8 cellular contexts compared by ENCODE assay signal in the genomic region with DNA sequence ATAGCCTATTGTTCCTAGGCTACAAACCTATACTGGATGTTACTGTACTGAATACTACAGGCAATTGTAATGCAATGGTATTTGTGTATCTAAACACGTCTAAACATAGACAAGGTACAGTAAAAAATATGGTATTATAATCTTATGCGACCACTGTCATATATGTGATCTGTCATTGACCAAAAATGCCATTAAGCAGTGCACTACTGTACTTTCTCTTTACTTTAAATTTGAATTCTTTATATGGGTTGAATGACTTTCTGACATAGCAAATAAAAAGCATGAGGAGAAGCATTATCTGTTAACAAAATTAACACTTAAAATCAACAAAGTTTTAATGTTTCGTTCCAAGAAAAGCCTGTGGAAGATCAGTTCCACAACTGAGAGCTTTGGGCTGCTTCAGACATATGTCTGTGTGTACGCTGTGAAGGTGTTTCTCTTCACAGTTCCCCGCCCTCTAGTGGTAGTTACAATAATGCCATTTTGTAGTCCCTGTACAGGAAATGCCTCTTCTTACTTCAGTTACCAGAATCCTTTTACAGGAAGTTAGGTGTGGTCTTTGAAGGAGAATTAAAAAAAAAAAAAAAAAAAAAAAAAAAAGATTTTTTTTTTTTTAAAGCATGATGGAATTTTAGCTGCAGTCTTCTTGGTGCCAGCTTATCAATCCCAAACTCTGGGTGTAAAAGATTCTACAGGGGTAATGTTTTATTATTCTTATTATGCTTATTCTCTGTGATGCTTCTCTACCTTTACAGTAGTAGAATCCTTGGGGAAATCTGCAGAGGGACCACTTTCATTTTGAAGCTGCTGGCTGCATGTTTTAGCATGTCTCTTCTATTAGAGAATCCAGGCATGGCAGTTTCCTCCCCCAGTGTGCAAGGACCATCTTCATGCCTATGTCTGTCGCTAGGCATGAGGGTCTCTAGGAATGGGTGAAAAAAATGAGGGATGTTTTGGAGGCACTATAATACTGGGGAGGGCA. TPM values are rescaled to one million over a fixed set of nuclear protein-coding genes. Genes with fewer than 3 reads are reported as not detected.
DNase-seq lines count a peak whose midpoint lies in the region; ATAC-seq and TF ChIP-seq lines count a peak whose summit lies in the region.

No MANE protein-coding gene starts in this region.

- H3K9ac ChIP-seq in GM23248: peak overlapping the region; percentile 58
- no peak overlapping the region for H3K9ac ChIP-seq in IMR-90 (ENCODE audit: low read depth, low read length)
- H3K9ac ChIP-seq in NT2/D1 (ENCODE audit: insufficient read length, low read depth): no peak overlapping the region

- H2BK15ac ChIP-seq in IMR-90 (ENCODE audit: low read depth, low read length): no peak overlapping the region

- no peaks in the 10 kb centered on the region for H3K9me3 ChIP-seq in GM23248 (ENCODE audit: low read depth)
- no peaks in the 10 kb centered on the region for H3K9me3 ChIP-seq in IMR-90 (ENCODE audit: control insufficient read depth, insufficient read depth, low read length)
- H3K9me3 ChIP-seq in NT2/D1 (ENCODE audit: insufficient read depth, low read length): no peaks in the 10 kb centered on the region

- H3K4me1 ChIP-seq in GM23248 (ENCODE audit: insufficient read depth) (peaks cover 6% of the 10 kb centered on the region; the same call in 1 of the 2 replicates), IMR-90 (ENCODE audit: control insufficient read depth, insufficient read depth, low read length) (no peaks in the 10 kb centered on the region), NT2/D1 (ENCODE audit: insufficient read depth, insufficient read length) (no peaks in the 10 kb centered on the region)

- dilution Hi-C loops in IMR-90 (cut with HindIII; ENCODE audit: low sequenced_read_pairs, unreplicated experiment): no loop called here

- TF ChIP-seq RAD21 in IMR-90 (IDR thresholded peaks at IDR 0.05; ENCODE audit: low read length): peak; percentile 47

- H3K56ac ChIP-seq in IMR-90 (ENCODE audit: extremely low read depth, insufficient read depth, low read length): no peak overlapping the region

- H3K9me1 ChIP-seq in IMR-90 (ENCODE audit: insufficient read depth, low read length): no peaks in the 10 kb centered on the region

- no peak overlapping the region; the same call in 1 of the 2 replicates for H3K18ac ChIP-seq in IMR-90 (ENCODE audit: low read depth, low read length)

- H3K23ac ChIP-seq in IMR-90 (ENCODE audit: low read depth, low read length): no peak overlapping the region

- no peak overlapping the region for H3K27ac ChIP-seq in GM23248
- no peak overlapping the region for H3K27ac ChIP-seq in IMR-90 (ENCODE audit: insufficient read depth, low read length)

- H4K20me1 ChIP-seq in GM23248 (ENCODE audit: insufficient read depth) (no peaks in the 10 kb centered on the region), IMR-90 (ENCODE audit: insufficient read depth, low read length) (no peaks in the 10 kb centered on the region)

- in situ Hi-C loops in GM23248 (cut with MboI): no loop called here
- in situ Hi-C loops in IMR-90 (cut with MboI; ENCODE audit: low sequenced_read_pairs): no loop called here
- in situ Hi-C loops in astrocyte of the cerebellum (cut with HindIII; ENCODE audit: low sequenced_read_pairs): no loop called here

- no peaks in the 10 kb centered on the region for H3K9me2 ChIP-seq in GM23248 (ENCODE audit: insufficient read depth)

- no peak overlapping the region for H4K91ac ChIP-seq in IMR-90 (ENCODE audit: insufficient read depth, low read depth, low read length)

- H2AFZ ChIP-seq in GM23248 (peak overlapping the region; percentile 95), IMR-90 (replicated peaks; ENCODE audit: low read length, poor library complexity) (no peak overlapping the region)

- POLR2A ChIA-PET in IMR-90 (lab: Charles Lee; ENCODE audit: unreplicated experiment): no interaction called here

- BruUV-seq in IMR-90 (replicated peaks; lab: Mats Ljungman, UMichigan): no TSS peak

- H2BK5ac ChIP-seq in IMR-90 (ENCODE audit: low read depth, low read length, poor library complexity, severe bottlenecking): no peak overlapping the region

- no peak overlapping the region for H4K8ac ChIP-seq in IMR-90 (ENCODE audit: low read depth in 2 of 2, low read length in 2 of 2)

- H3K14ac ChIP-seq in IMR-90 (replicated peaks; ENCODE audit: low read depth, low read length): no peak overlapping the region

- 4 to 9% methylated on average over 6 of the region's 6 CpGs for WGBS in GM23248 (ENCODE audit: low coverage in 1 of 2, low lambda C conversion rate in 2 of 2, missing lambda C conversion rate in 2 of 2), 2 experiments
- WGBS in IMR-90 (ENCODE audit: extremely low coverage in 2 of 2, insufficient read length in 1 of 2), 2 experiments: no CpG with 5 or more reads among the region's 6 CpGs

- H3K79me2 ChIP-seq in GM23248 (ENCODE audit: insufficient read depth): no peaks in the 10 kb centered on the region

- TF ChIP-seq POLR2A in IMR-90 (IDR thresholded peaks at IDR 0.05; ENCODE audit: low read depth, low read length): no peak

- H3K4ac ChIP-seq in IMR-90 (ENCODE audit: low read depth, low read length): no peak overlapping the region

- H2BK120ac ChIP-seq in IMR-90 (ENCODE audit: low read depth, low read length): no peak overlapping the region

- H3K36me3 ChIP-seq in GM23248 (ENCODE audit: low read depth) (no peaks in the 10 kb centered on the region), IMR-90 (ENCODE audit: control insufficient read depth, insufficient read depth, low read length) (no peaks in the 10 kb centered on the region), NT2/D1 (ENCODE audit: insufficient read depth, insufficient read length, low read length) (no peaks in the 10 kb centered on the region)

- H3K4me2 ChIP-seq in GM23248 (ENCODE audit: unreplicated experiment) (peak overlapping the region; percentile 76), IMR-90 (ENCODE audit: low read depth, low read length) (peak overlapping the region; percentile 79)

- H3K4me3 ChIP-seq in GM23248 (peak overlapping the region; percentile 75), IMR-90 (ENCODE audit: insufficient read depth, low read depth, low read length) (peak overlapping the region; percentile 40), NT2/D1 (ENCODE audit: insufficient read length, low read depth) (no peak overlapping the region), astrocyte of the cerebellum (ENCODE audit: low read depth, low read length) (peak overlapping the region; percentile 43), retinal pigment epithelial cell (ENCODE audit: low read length) (peak overlapping the region; percentile 27)

- no peak overlapping the region for H2BK20ac ChIP-seq in IMR-90 (ENCODE audit: low read depth, low read length)

- no peaks in the 10 kb centered on the region for H3K27me3 ChIP-seq in GM23248 (replicated peaks; ENCODE audit: insufficient read depth)
- no peaks in the 10 kb centered on the region for H3K27me3 ChIP-seq in IMR-90 (ENCODE audit: control insufficient read depth, insufficient read depth, low read length)
- no peaks in the 10 kb centered on the region for H3K27me3 ChIP-seq in NT2/D1 (ENCODE audit: insufficient read depth, insufficient read length)

- H3F3A ChIP-seq in GM23248 (ENCODE audit: insufficient read depth): no peaks in the 10 kb centered on the region

- CTCF ChIA-PET in IMR-90 (lab: Yijun Ruan, JAX): interaction anchor here (0.5 to 1.2 kb wide), 9 partner anchors 12 to 844 kb away, joined by 3 to 6 read pairs (median 4); no protein-coding TSS in a partner anchor

- ATAC-seq in Right ventricle myocardium inferior (peak; percentile 98), IMR-90 (ENCODE audit: low read depth) (peak; percentile 100)

- H2AK5ac ChIP-seq in IMR-90 (ENCODE audit: low read depth, low read length): no peak overlapping the region

- intact Hi-C loops in Right ventricle myocardium inferior (cut with DNase I) (loop anchor here (1.0 to 5.0 kb wide), 2 partner anchors 54 to 301 kb away; a partner anchor contains a TSS), cardiac septum (cut with DNase I) (loop anchor here (2.0 to 10.0 kb wide), 3 partner anchors 19 to 299 kb away; a partner anchor contains a TSS), IMR-90 (cut with micrococcal nuclease) (loop anchor here (1.0 to 5.0 kb wide), 3 partner anchors 276 to 556 kb away; no protein-coding TSS in a partner anchor)

- peak overlapping the region; percentile 52 for H4K5ac ChIP-seq in IMR-90 (ENCODE audit: low read depth, low read length)

- DNase-seq in Right ventricle myocardium inferior (ENCODE audit: missing footprints): no peak
- DNase-seq in cardiac septum (ENCODE audit: low spot score): no peak
- DNase-seq in GM23248: peak; percentile 92
- DNase-seq in IMR-90: peak; percentile 87
- DNase-seq in NT2/D1 (ENCODE audit: low read depth, low spot score): peak; percentile 89
- peak; percentile 92 for DNase-seq in astrocyte of the cerebellum (ENCODE audit: low read depth)
- DNase-seq in hepatic stellate cell (ENCODE audit: low spot score): peak; percentile 58
- peak; percentile 72 for DNase-seq in retinal pigment epithelial cell (ENCODE audit: low read depth)

- H2AK9ac ChIP-seq in IMR-90 (replicated peaks; ENCODE audit: low read depth, low read length, poor library complexity): no peak overlapping the region

- TF ChIP-seq CTCF in IMR-90 (conservative IDR thresholded peaks at IDR 0.05; ENCODE audit: low read depth, low read length) (peak; percentile 82), astrocyte of the cerebellum (IDR thresholded peaks at IDR 0.05; ENCODE audit: low read depth, low read length, missing control alignments) (peak; percentile 76), retinal pigment epithelial cell (conservative IDR thresholded peaks at IDR 0.05; ENCODE audit: low read depth, low read length) (peak; percentile 82)

- no peaks in the 10 kb centered on the region for H3K79me1 ChIP-seq in IMR-90 (ENCODE audit: low read depth in 1 of 2, low read length in 2 of 2)

TF ChIP-seq in IMR-90, 13 proteins besides CTCF, POLR2A, EP300 and RAD21:
- TF ChIP-seq SMC3 (IDR thresholded peaks at IDR 0.05; ENCODE audit: low read depth, low read length): peak; percentile 58
- TF ChIP-seq MXI1 (IDR thresholded peaks at IDR 0.05; ENCODE audit: borderline replicate concordance, low read depth, low read length): no peak

RNA-seq across cellular contexts. Expression of a gene that starts 54.5 kb away (rescaled TPM):
- total RNA-seq in Right ventricle myocardium inferior: 0.16 TPM
- 0.13 TPM for total RNA-seq in cardiac septum
- 1.1 and 2.2 TPM in 2 replicates for total RNA-seq in GM23248 (2014; rRNA removed; shearing (Covaris generic))
- 1.6 and 1.8 TPM in 2 replicates for polyA plus RNA-seq in GM23248 (2016; fragmentation: Nextera tagmentation; extraction: Ambion mirVana)
- 0.54 and 0.56 TPM in 2 replicates for total RNA-seq in IMR-90 (2012; rRNA removed)
- 0.17 and 0.24 TPM in 2 replicates for polyA plus RNA-seq in IMR-90 (2012; rRNA removed)
- 0.07 and 0.17 TPM in 2 replicates for polyA plus RNA-seq in IMR-90 (2012; cell fraction: cytosol; rRNA removed)
- 0.21 and 0.97 TPM in 2 replicates for polyA plus RNA-seq in IMR-90 (2012; cell fraction: nucleus; rRNA removed; ENCODE audit: low replicate concordance)

Comparison
In these comparisons a context has a peak if more than half of its experiments do, and no peak if none do; other contexts are left out.
1. DNase-seq: peak in GM23248 (single experiment), IMR-90 (single experiment), NT2/D1 (single experiment), astrocyte of the cerebellum (single experiment), hepatic stellate cell (single experiment) and retinal pigment epithelial cell (single experiment); none in Right ventricle myocardium inferior (single experiment) and cardiac septum (single experiment).
2. Peak in every context shown above with its lines, with median percentiles within 50 percentile points of each other: CTCF ChIP-seq.